In genomic region chr6:72464791-72465691, GRCh38 we compare ENCODE assay signal across 2 cellular contexts.
TF ChIP-seq lines count a peak whose summit lies in the region.

No MANE protein-coding gene starts in this region.

TF ChIP-seq in GM23338, 12 proteins besides CTCF, POLR2A, EP300 and RAD21 (continued from another document):
- TF ChIP-seq ZNF462 (CRISPR knock-in tag; IDR thresholded peaks at IDR 0.05) (peak; percentile 30; the same call in 1 of the 2 replicates), ZNF331 (CRISPR knock-in tag; IDR thresholded peaks at IDR 0.05; ENCODE audit: low read depth) (no peak), CREB1 (CRISPR knock-in tag; IDR thresholded peaks at IDR 0.05; ENCODE audit: low read depth) (no peak), STAT1 (IDR thresholded peaks at IDR 0.05; ENCODE audit: unreplicated experiment) (no peak)

TF ChIP-seq in SK-N-SH, 30 proteins besides CTCF, POLR2A, EP300 and RAD21 (continued from another document):
- no peak for TF ChIP-seq REST (IDR thresholded peaks at IDR 0.05; ENCODE audit: low read depth, low read length)
- no peak for TF ChIP-seq SMC3 (IDR thresholded peaks at IDR 0.05; ENCODE audit: low read depth, low read length)
- TF ChIP-seq USF1 (IDR thresholded peaks at IDR 0.05; ENCODE audit: borderline replicate concordance, low read depth), result no peak
- peak; percentile 53; the same call in 1 of the 2 replicates for TF ChIP-seq MAX (IDR thresholded peaks at IDR 0.05; ENCODE audit: low read depth)
TF ChIP-seq in SK-N-SH: peak in this region for 6.
